ENCODE assay signal across 1 cellular context in the genomic region with DNA sequence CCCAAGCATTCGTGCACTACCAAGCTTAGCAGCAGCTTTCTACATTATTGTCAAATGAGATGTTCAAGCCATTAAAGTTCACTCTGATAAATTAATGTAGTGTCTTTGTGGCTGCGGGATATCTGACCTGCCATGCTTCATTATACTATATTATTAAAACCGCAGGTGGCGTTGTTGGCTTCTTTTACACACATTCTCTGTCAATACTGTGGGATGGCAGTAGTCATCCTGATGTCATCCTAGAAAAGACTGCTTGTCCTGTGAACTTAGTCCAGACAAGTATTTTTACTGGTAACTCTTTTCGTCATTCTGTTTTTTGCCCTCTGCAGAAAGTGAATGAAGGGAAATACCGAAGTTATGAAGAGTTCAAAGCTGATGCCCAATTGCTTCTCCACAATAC.
TF ChIP-seq lines count a peak whose summit lies in the region.

No MANE protein-coding gene starts in this region.

TF ChIP-seq in HCT116, 20 proteins besides CTCF, POLR2A, EP300 and RAD21 (continued from another document):
- TF ChIP-seq, protein P1, sequence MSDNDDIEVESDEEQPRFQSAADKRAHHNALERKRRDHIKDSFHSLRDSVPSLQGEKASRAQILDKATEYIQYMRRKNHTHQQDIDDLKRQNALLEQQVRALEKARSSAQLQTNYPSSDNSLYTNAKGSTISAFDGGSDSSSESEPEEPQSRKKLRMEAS (IDR thresholded peaks at IDR 0.05), result no peak
- TF ChIP-seq CEBPB (IDR thresholded peaks at IDR 0.05; ENCODE audit: low read depth) (no peak), EZH2phosphoT487 (IDR thresholded peaks at IDR 0.05; ENCODE audit: borderline replicate concordance) (no peak)
